Comparison of ENCODE assay signal across 2 cellular contexts in the genomic region with DNA sequence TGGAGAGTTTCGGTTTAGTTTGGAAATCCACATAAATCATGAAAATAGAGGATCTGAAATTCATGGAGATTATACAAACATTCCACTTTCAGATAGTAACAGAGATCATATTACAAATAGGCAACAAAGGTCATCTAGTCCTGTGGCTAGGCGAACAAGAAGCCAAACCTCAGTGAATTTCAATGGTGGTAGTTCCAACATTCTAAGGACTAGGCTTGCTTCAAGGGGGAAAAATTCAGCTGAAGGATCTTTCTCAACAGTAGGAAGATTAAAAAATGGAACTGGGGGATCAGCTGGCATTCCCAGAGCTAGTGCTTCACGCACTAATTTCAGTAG.
TF ChIP-seq lines count a peak whose summit lies in the region.

No MANE protein-coding gene starts in this region.

TF ChIP-seq in A549, 52 proteins besides CTCF, POLR2A, EP300 and RAD21:
- no peak for TF ChIP-seq NR3C1 (IDR thresholded peaks at IDR 0.05)
- TF ChIP-seq TP53 (CRISPR knock-in tag; IDR thresholded peaks at IDR 0.05), result no peak
- no peak for TF ChIP-seq HEYL (CRISPR knock-in tag; IDR thresholded peaks at IDR 0.05)
- no peak for TF ChIP-seq FOSL2 (IDR thresholded peaks at IDR 0.05)
- TF ChIP-seq FOSL2 (CRISPR knock-in tag; IDR thresholded peaks at IDR 0.05), result no peak
- TF ChIP-seq GATA3 (IDR thresholded peaks at IDR 0.05; ENCODE audit: borderline replicate concordance), result no peak
- TF ChIP-seq ESRRA (IDR thresholded peaks at IDR 0.05; ENCODE audit: borderline replicate concordance, low read length), result no peak

TF ChIP-seq in GM23338, 12 proteins besides CTCF, POLR2A, EP300 and RAD21:
- TF ChIP-seq ZNF114 (CRISPR knock-in tag; IDR thresholded peaks at IDR 0.05) (no peak), STAT1 (IDR thresholded peaks at IDR 0.05; ENCODE audit: unreplicated experiment) (no peak), CREB1 (CRISPR knock-in tag; IDR thresholded peaks at IDR 0.05; ENCODE audit: low read depth) (no peak), POLR2AphosphoS5 (IDR thresholded peaks at IDR 0.05; ENCODE audit: low read depth) (no peak), EZH2 (IDR thresholded peaks at IDR 0.05; ENCODE audit: low read depth, unreplicated experiment) (no peak), ZNF331 (CRISPR knock-in tag; IDR thresholded peaks at IDR 0.05; ENCODE audit: low read depth) (no peak), NANOG (IDR thresholded peaks at IDR 0.05; ENCODE audit: borderline replicate concordance) (no peak), JUNB (IDR thresholded peaks at IDR 0.05; ENCODE audit: unreplicated experiment) (no peak), EZH2phosphoT487 (IDR thresholded peaks at IDR 0.05; ENCODE audit: unreplicated experiment) (no peak)
- TF ChIP-seq, protein P1, sequence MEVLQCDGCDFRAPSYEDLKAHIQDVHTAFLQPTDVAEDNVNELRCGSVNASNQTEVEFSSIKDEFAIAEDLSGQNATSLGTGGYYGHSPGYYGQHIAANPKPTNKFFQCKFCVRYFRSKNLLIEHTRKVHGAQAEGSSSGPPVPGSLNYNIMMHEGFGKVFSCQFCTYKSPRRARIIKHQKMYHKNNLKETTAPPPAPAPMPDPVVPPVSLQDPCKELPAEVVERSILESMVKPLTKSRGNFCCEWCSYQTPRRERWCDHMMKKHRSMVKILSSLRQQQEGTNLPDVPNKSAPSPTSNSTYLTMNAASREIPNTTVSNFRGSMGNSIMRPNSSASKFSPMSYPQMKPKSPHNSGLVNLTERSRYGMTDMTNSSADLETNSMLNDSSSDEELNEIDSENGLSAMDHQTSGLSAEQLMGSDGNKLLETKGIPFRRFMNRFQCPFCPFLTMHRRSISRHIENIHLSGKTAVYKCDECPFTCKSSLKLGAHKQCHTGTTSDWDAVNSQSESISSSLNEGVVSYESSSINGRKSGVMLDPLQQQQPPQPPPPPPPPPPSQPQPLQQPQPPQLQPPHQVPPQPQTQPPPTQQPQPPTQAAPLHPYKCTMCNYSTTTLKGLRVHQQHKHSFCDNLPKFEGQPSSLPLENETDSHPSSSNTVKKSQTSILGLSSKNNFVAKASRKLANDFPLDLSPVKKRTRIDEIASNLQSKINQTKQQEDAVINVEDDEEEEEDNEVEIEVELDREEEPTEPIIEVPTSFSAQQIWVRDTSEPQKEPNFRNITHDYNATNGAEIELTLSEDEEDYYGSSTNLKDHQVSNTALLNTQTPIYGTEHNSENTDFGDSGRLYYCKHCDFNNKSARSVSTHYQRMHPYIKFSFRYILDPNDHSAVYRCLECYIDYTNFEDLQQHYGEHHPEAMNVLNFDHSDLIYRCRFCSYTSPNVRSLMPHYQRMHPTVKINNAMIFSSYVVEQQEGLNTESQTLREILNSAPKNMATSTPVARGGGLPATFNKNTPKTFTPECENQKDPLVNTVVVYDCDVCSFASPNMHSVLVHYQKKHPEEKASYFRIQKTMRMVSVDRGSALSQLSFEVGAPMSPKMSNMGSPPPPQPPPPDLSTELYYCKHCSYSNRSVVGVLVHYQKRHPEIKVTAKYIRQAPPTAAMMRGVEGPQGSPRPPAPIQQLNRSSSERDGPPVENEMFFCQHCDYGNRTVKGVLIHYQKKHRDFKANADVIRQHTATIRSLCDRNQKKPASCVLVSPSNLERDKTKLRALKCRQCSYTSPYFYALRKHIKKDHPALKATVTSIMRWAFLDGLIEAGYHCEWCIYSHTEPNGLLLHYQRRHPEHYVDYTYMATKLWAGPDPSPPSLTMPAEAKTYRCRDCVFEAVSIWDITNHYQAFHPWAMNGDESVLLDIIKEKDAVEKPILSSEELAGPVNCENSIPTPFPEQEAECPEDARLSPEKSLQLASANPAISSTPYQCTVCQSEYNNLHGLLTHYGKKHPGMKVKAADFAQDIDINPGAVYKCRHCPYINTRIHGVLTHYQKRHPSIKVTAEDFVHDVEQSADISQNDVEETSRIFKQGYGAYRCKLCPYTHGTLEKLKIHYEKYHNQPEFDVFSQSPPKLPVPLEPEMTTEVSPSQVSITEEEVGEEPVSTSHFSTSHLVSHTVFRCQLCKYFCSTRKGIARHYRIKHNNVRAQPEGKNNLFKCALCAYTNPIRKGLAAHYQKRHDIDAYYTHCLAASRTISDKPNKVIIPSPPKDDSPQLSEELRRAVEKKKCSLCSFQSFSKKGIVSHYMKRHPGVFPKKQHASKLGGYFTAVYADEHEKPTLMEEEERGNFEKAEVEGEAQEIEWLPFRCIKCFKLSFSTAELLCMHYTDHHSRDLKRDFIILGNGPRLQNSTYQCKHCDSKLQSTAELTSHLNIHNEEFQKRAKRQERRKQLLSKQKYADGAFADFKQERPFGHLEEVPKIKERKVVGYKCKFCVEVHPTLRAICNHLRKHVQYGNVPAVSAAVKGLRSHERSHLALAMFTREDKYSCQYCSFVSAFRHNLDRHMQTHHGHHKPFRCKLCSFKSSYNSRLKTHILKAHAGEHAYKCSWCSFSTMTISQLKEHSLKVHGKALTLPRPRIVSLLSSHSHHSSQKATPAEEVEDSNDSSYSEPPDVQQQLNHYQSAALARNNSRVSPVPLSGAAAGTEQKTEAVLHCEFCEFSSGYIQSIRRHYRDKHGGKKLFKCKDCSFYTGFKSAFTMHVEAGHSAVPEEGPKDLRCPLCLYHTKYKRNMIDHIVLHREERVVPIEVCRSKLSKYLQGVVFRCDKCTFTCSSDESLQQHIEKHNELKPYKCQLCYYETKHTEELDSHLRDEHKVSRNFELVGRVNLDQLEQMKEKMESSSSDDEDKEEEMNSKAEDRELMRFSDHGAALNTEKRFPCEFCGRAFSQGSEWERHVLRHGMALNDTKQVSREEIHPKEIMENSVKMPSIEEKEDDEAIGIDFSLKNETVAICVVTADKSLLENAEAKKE (CRISPR knock-in tag; IDR thresholded peaks at IDR 0.05), result no peak
- TF ChIP-seq, protein P2, sequence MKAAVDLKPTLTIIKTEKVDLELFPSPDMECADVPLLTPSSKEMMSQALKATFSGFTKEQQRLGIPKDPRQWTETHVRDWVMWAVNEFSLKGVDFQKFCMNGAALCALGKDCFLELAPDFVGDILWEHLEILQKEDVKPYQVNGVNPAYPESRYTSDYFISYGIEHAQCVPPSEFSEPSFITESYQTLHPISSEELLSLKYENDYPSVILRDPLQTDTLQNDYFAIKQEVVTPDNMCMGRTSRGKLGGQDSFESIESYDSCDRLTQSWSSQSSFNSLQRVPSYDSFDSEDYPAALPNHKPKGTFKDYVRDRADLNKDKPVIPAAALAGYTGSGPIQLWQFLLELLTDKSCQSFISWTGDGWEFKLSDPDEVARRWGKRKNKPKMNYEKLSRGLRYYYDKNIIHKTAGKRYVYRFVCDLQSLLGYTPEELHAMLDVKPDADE (IDR thresholded peaks at IDR 0.05), result no peak
- TF ChIP-seq, protein P3, sequence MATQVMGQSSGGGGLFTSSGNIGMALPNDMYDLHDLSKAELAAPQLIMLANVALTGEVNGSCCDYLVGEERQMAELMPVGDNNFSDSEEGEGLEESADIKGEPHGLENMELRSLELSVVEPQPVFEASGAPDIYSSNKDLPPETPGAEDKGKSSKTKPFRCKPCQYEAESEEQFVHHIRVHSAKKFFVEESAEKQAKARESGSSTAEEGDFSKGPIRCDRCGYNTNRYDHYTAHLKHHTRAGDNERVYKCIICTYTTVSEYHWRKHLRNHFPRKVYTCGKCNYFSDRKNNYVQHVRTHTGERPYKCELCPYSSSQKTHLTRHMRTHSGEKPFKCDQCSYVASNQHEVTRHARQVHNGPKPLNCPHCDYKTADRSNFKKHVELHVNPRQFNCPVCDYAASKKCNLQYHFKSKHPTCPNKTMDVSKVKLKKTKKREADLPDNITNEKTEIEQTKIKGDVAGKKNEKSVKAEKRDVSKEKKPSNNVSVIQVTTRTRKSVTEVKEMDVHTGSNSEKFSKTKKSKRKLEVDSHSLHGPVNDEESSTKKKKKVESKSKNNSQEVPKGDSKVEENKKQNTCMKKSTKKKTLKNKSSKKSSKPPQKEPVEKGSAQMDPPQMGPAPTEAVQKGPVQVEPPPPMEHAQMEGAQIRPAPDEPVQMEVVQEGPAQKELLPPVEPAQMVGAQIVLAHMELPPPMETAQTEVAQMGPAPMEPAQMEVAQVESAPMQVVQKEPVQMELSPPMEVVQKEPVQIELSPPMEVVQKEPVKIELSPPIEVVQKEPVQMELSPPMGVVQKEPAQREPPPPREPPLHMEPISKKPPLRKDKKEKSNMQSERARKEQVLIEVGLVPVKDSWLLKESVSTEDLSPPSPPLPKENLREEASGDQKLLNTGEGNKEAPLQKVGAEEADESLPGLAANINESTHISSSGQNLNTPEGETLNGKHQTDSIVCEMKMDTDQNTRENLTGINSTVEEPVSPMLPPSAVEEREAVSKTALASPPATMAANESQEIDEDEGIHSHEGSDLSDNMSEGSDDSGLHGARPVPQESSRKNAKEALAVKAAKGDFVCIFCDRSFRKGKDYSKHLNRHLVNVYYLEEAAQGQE (IDR thresholded peaks at IDR 0.05; ENCODE audit: unreplicated experiment), result no peak
